In the genomic region with DNA sequence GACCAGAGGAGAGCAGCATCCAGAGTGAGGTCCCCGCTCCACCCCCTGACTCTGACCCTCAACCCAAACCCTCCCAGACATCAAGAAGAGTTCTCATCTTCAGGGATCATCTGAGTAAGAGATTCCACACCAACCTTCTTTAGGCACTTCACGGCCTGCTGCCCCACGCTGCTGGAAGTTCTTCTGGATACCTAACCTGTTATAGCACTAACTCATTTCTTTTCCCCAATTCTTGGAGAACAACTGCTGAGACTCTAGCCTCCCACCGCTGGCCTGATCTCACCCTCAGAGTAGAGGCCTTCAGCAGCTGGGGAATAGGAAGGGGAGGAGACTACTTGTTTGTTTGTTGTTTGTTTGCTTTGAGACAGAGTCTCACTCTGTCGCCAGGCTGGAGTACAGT, we compare ENCODE assay signal across 33 cellular contexts. TPM values are rescaled to one million over a fixed set of nuclear protein-coding genes. Genes with fewer than 3 reads are reported as not detected.
"Had no signal": no experiment of that assay in that cellular context is flagged by ENCODE, and none has a peak within 500 bp of the region (broad histone marks: within the 10 kb centered on the region; RNA-seq: fewer than 3 reads in every experiment).

No MANE protein-coding gene starts in this region.

- H3K27ac Mint-ChIP-seq: immature natural killer cell; mesothelial cell of epicardium; natural killer cell; nephron progenitor cell; neural progenitor cell; progenitor cell of endocrine pancreas; stimulated activated naive B cell treated with anti-CD40 and anti-IgM and Interleukin-4, amounts not matched to agents 10 μg/mL and 1 μg/mL and 100 μg/mL, for 72 hours had no signal

- H3K36me3 ChIP-seq: left ventricle myocardium inferior, neural progenitor cell, neutrophil, right atrium auricular region, stomach, thyroid gland, transverse colon, upper lobe of left lung, vagina had no signal

- H3K4me1 ChIP-seq: left ventricle myocardium inferior, neural progenitor cell, parathyroid adenoma, right atrium auricular region, stomach, testis, transverse colon, vagina had no signal

- H3K4me3 Mint-ChIP-seq: immature natural killer cell; mesothelial cell of epicardium; naive B cell; natural killer cell; nephron progenitor cell; neural progenitor cell; stimulated activated naive B cell treated with anti-CD40 and anti-IgM and Interleukin-4, amounts not matched to agents 10 μg/mL and 1 μg/mL and 100 μg/mL, for 72 hours had no signal

- H3K27ac ChIP-seq: left ventricle myocardium inferior, neural progenitor cell, neutrophil, parathyroid adenoma, right atrium auricular region, stomach, testis, thyroid gland, transverse colon, upper lobe of left lung, vagina had no signal

- H3K4me1 Mint-ChIP-seq: immature natural killer cell, natural killer cell, neural progenitor cell had no signal

- H3K27me3 Mint-ChIP-seq: progenitor cell of endocrine pancreas had no signal

- H3K36me3 Mint-ChIP-seq: immature natural killer cell; mesothelial cell of epicardium; naive B cell; natural killer cell; neural progenitor cell; stimulated activated naive B cell treated with anti-CD40 and anti-IgM and Interleukin-4, amounts not matched to agents 10 μg/mL and 1 μg/mL and 100 μg/mL, for 72 hours had no signal

- H3K27me3 ChIP-seq: neural progenitor cell, neutrophil, right atrium auricular region, testis, thyroid gland, transverse colon, upper lobe of left lung, vagina had no signal

- H3K4me3 ChIP-seq: left ventricle myocardium inferior, lung, neural progenitor cell, right atrium auricular region, stomach, testis, thyroid gland, transverse colon, upper lobe of left lung, vagina had no signal

- H3K9me3 Mint-ChIP-seq: immature natural killer cell; mesothelial cell of epicardium; naive B cell; natural killer cell; nephron progenitor cell; neural progenitor cell; stimulated activated naive B cell treated with anti-CD40 and anti-IgM and Interleukin-4, amounts not matched to agents 10 μg/mL and 1 μg/mL and 100 μg/mL, for 72 hours had no signal

- ATAC-seq: natural killer cell; sciatic nerve; stimulated activated naive B cell treated with anti-CD40 and anti-IgM and Interleukin-4, amounts not matched to agents 10 μg/mL and 1 μg/mL and 100 μg/mL, for 72 hours; stimulated activated naive CD8-positive, alpha-beta T cell treated with anti-CD3 and anti-CD28 coated beads, Interleukin-15, Interleukin-2, amounts not matched to agents 100 U/mL and 50 U/mL, for 24 hours had no signal

- H3K9me3 ChIP-seq: left ventricle myocardium inferior, neutrophil, right atrium auricular region, stomach, testis, thyroid gland, transverse colon, upper lobe of left lung, vagina had no signal

- DNase-seq: hypothalamus; immature natural killer cell; left ventricle myocardium inferior; mesendoderm; naive B cell; natural killer cell; nephron progenitor cell; occipital lobe; small intestine; stimulated activated CD4-positive, alpha-beta T cell treated with anti-CD3 and anti-CD28 coated beads, Interleukin-1b, Interleukin-23, amount 100 ng/mL, for 48 hours; stimulated activated CD4-positive, alpha-beta T cell treated with anti-CD3 and anti-CD28 coated beads, Interleukin-2, amount 100 ng/mL, for 48 hours; stimulated activated CD4-positive, alpha-beta T cell treated with anti-CD3 and anti-CD28 coated beads, Interleukin-4, amount 100 ng/mL, for 4 hours; stimulated activated CD8-positive, alpha-beta memory T cell treated with anti-CD3 and anti-CD28 coated beads, Interleukin-4, amount 100 ng/mL, for 48 hours; stimulated activated naive B cell treated with anti-CD40 and anti-IgM and Interleukin-4, amounts not matched to agents 10 μg/mL and 1 μg/mL and 100 μg/mL, for 72 hours; stimulated activated naive CD8-positive, alpha-beta T cell treated with anti-CD3 and anti-CD28 coated beads, Interleukin-15, Interleukin-2, amounts not matched to agents 100 U/mL and 50 U/mL, for 24 hours; stomach; testis; thyroid gland; transverse colon; upper lobe of left lung had no signal

RNA-seq across cellular contexts. Expression of gene TMPRSS13, which starts 7.3 kb away (rescaled TPM):
- total RNA-seq: kidney epithelial cell, left ventricle myocardium inferior, osteocyte, pulmonary artery endothelial cell, renal cortical epithelial cell, right atrium auricular region had no signal

RNA-seq across cellular contexts. Expression of gene FXYD6, which starts 45.4 kb away (rescaled TPM):
- polyA plus RNA-seq: immature natural killer cell had no signal
